In the genomic region with DNA sequence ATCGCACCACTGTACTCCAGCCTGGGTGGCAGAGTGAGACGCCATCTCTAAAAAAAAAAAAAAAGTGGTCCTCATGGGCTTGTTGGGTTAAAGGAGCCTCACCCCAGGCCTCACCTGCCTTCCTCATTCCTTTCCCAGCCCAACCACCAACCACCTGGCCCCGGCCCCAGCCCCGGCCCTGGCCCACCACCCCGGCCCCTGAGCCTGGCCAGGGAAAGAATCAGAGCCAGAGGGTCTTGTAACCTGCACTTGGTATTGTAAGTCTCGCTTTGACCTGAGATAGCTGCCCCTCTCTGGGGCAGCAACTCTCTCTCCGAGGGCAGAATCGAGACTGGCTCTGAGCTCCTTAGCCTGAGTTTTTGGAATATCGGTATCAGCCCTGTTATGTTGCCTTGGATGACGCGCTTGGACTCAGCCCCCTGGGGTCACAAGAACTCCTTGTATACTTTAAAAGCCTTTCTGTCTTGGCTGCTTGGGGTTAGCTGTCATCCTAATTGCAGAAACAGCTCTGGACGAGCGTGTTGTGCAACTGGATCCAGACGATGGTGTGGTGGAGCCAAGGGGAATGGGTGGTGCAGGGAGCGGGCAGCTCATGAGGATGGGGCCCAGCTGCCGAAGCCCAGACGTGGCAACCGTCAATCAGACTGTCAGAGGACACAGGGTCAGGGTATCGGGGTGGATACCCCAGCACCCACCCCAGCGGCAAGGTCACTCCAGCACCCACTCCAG, we compare ENCODE assay signal across 16 cellular contexts. TPM values are rescaled to one million over a fixed set of nuclear protein-coding genes. Genes with fewer than 3 reads are reported as not detected.
DNase-seq lines count a peak whose midpoint lies in the region; ATAC-seq and TF ChIP-seq lines count a peak whose summit lies in the region.
"Had no signal": no experiment of that assay in that cellular context is flagged by ENCODE, and none has a peak within 500 bp of the region (broad histone marks: within the 10 kb centered on the region; RNA-seq: fewer than 3 reads in every experiment).

No MANE protein-coding gene starts in this region.

- intact Hi-C loops in spleen (cut with DNase I; ENCODE audit: low total_unique reads), result no loop called here

- H3K27me3 ChIP-seq in spleen (replicated peaks in 1 of 7), result peaks cover 0 to 49% (median 3%) of the 10 kb centered on the region in 7 donors

- peak overlapping the region; percentile 57; the same call in 1 of the 2 replicates for H3K27ac ChIP-seq in HEK293 (ENCODE audit: extremely low read depth, low read depth, low read length)
- H3K27ac ChIP-seq in mesodermal cell (ENCODE audit: low read depth, low read length, severe bottlenecking), result peak overlapping the region; percentile 23
- H3K27ac ChIP-seq in spleen, result peak overlapping the region in 5 of 8 donors; percentile 21 to 60 (median 46)

- DNase-seq in fibroblast of pulmonary artery (ENCODE audit: low read depth), result peak; percentile 66
- DNase-seq in spleen, result no peak
- no peak for DNase-seq in SIG-M5 (lab: John Stamatoyannopoulos, UW)
- DNase-seq in DMS 273 treated with DMSO at 0.1 percent for 48 hours (lab: John Stamatoyannopoulos, UW), result no peak
- DNase-seq in activated CD8-positive, alpha-beta memory T cell treated with anti-CD3 and anti-CD28 coated beads, Interleukin-2, amount 50 U/mL, for 48 hours, result no peak
- DNase-seq: cortex of kidney; EL; occipital lobe; stimulated activated CD4-positive, alpha-beta T cell treated with anti-CD3 and anti-CD28 coated beads, Interleukin-2, amount 100 ng/mL, for 48 hours had no signal

- no peak for ATAC-seq in HG02981 (IDR thresholded peaks at IDR 0.05; ENCODE audit: unreplicated experiment)
- ATAC-seq: activated naive CD4-positive, alpha-beta T cell treated with anti-CD3 and anti-CD28 coated beads, Interleukin-2, amount 50 U/mL, for 72 hours; stimulated activated effector memory CD8-positive, alpha-beta T cell treated with anti-CD3 and anti-CD28 coated beads, Interleukin-12 subunit alpha, Interleukin-12 subunit beta, amount 100 ng/mL, for 72 hours had no signal

- POLR2A ChIA-PET in HEK293 (lab: Yijun Ruan, JAX), result interaction anchor here (0.5 to 2.9 kb wide), 2 partner anchors 15 to 124 kb away, joined by 3 to 12 read pairs; partner anchors contain the start of gene SMTNL2

- H3K9me3 ChIP-seq in HEK293 (ENCODE audit: control insufficient read depth, insufficient read depth, low read depth, low read length) (no peaks in the 10 kb centered on the region), mesodermal cell (ENCODE audit: control insufficient read depth, low read length) (no peaks in the 10 kb centered on the region), spleen (no peaks in the 10 kb centered on the region)

- H3K36me3 ChIP-seq in HEK293 (ENCODE audit: control insufficient read depth in 2 of 2, insufficient read depth in 1 of 2, low read length in 2 of 2), result no peaks in the 10 kb centered on the region
- no peaks in the 10 kb centered on the region for H3K36me3 ChIP-seq in mesodermal cell (ENCODE audit: control insufficient read depth, insufficient read depth, low read length)
- H3K36me3 ChIP-seq in spleen, result no peaks in the 10 kb centered on the region

- TF ChIP-seq CTCF in HEK293 (tag by site-specific recombination; IDR thresholded peaks at IDR 0.05), result no peak
- no peak for TF ChIP-seq CTCF in fibroblast of pulmonary artery (IDR thresholded peaks at IDR 0.05; ENCODE audit: low read length, missing control alignments)
- TF ChIP-seq CTCF in spleen (IDR thresholded peaks at IDR 0.05 in 8 of 11, conservative IDR thresholded peaks at IDR 0.05 in 3 of 11), result no peak

- H3K4me3 ChIP-seq in HEK293 (ENCODE audit: low read depth, low read length) (no peak overlapping the region), fibroblast of pulmonary artery (replicated peaks; ENCODE audit: low read depth, low read length) (no peak overlapping the region), mesodermal cell (ENCODE audit: extremely low read depth, insufficient read depth, low read length, poor library complexity, severe bottlenecking) (no peak overlapping the region), spleen (no peak overlapping the region)

- H3K4me1 ChIP-seq in HEK293 (ENCODE audit: control insufficient read depth, insufficient read depth, low read length) (peaks cover 18% of the 10 kb centered on the region), mesodermal cell (ENCODE audit: control insufficient read depth, insufficient read depth, low read length, poor library complexity, severe bottlenecking) (peaks cover 25% of the 10 kb centered on the region), spleen (peaks cover 0 to 15% (median 6%) of the 10 kb centered on the region in 6 donors)

- WGBS in mesodermal cell (ENCODE audit: insufficient coverage in 2 of 2), 2 experiments, result 76 to 84% methylated on average over 10 to 16 of the region's 20 CpGs
- WGBS in spleen, 5 donors, result 68 to 85% (median 79%) methylated on average over 17 to 20 of the region's 20 CpGs

- CTCF ChIA-PET in HEK293 (lab: Yijun Ruan, JAX), result interaction anchor here (0.6 to 4.2 kb wide), 5 partner anchors 24 to 418 kb away, joined by 3 to 22 read pairs (median 3); no protein-coding TSS in a partner anchor

- no peak for TF ChIP-seq POLR2A in spleen (IDR thresholded peaks at IDR 0.05)

TF ChIP-seq in HEK293, 187 proteins besides CTCF, POLR2A, EP300 and RAD21:
- TF ChIP-seq ZNF394 (tag by site-specific recombination; IDR thresholded peaks at IDR 0.05; ENCODE audit: borderline replicate concordance) (no peak), ZXDB (tag by site-specific recombination; IDR thresholded peaks at IDR 0.05) (no peak)

RNA-seq across cellular contexts. Expression of gene SMTNL2, which starts 14.6 kb away (rescaled TPM):
- 12.7 TPM for polyA plus RNA-seq in mesodermal cell (2013, experiment 1 of 2)
- 12.1 TPM for polyA plus RNA-seq in mesodermal cell (2013, experiment 2 of 2)
- total RNA-seq in spleen, result 1 to 10 TPM in 2 of 7 donors, under 1 TPM in 5; 0.42 to 1.5 (median 0.97) TPM
- polyA plus RNA-seq in spleen, result under 1 TPM; 0.22 to 0.67 (median 0.36) TPM
- total RNA-seq: activated CD8-positive, alpha-beta memory T cell treated with anti-CD3 and anti-CD28 coated beads for 36 hours; activated naive CD4-positive, alpha-beta T cell treated with anti-CD3 and anti-CD28 coated beads, Interleukin-2, amount 50 U/mL, for 72 hours had no signal
- polyA plus RNA-seq: BJ had no signal

RNA-seq across cellular contexts. Expression of gene GGT6, which starts 38.6 kb away (rescaled TPM):
- not detected for polyA plus RNA-seq in mesodermal cell (2013, experiment 1 of 2)
- polyA plus RNA-seq in mesodermal cell (2013, experiment 2 of 2), result not detected
- total RNA-seq in spleen, result under 1 TPM in 1 of 7 donors, not detected in 6; 0.42 TPM
- polyA plus RNA-seq in spleen, result under 1 TPM in 1 of 3 donors, not detected in 2; 0.03 TPM
- total RNA-seq: activated CD8-positive, alpha-beta memory T cell treated with anti-CD3 and anti-CD28 coated beads for 36 hours; activated naive CD4-positive, alpha-beta T cell treated with anti-CD3 and anti-CD28 coated beads, Interleukin-2, amount 50 U/mL, for 72 hours; occipital lobe had no signal
- polyA plus RNA-seq: BJ had no signal

RNA-seq across cellular contexts. Expression of gene ALOX15, which starts 42.5 kb away (rescaled TPM):
- polyA plus RNA-seq in mesodermal cell (2013, experiment 1 of 2), result 4.2 TPM
- polyA plus RNA-seq in mesodermal cell (2013, experiment 2 of 2), result 6.6 TPM
- total RNA-seq in spleen, result 1 to 10 TPM in 2 of 7 donors, under 1 TPM in 4, not detected in 1; 0.46 to 2.6 (median 0.88) TPM
- polyA plus RNA-seq in spleen, result under 1 TPM; 0.04 to 0.09 (median 0.06) TPM
- total RNA-seq: activated CD8-positive, alpha-beta memory T cell treated with anti-CD3 and anti-CD28 coated beads for 36 hours; occipital lobe had no signal
- polyA plus RNA-seq: BJ had no signal

RNA-seq across cellular contexts. Expression of gene MYBBP1A, which starts 43.8 kb away (rescaled TPM):
- polyA plus RNA-seq in mesodermal cell (2013, experiment 1 of 2), result 23.6 TPM
- 19.7 TPM for polyA plus RNA-seq in mesodermal cell (2013, experiment 2 of 2)
- total RNA-seq in spleen, result 10 to 100 TPM; 37.1 to 71.2 (median 54.4) TPM
- polyA plus RNA-seq in spleen, result 10 to 100 TPM; 24.7 to 48.6 (median 35.5) TPM
